ENCODE assay signal across 15 cellular contexts in the genomic region with DNA sequence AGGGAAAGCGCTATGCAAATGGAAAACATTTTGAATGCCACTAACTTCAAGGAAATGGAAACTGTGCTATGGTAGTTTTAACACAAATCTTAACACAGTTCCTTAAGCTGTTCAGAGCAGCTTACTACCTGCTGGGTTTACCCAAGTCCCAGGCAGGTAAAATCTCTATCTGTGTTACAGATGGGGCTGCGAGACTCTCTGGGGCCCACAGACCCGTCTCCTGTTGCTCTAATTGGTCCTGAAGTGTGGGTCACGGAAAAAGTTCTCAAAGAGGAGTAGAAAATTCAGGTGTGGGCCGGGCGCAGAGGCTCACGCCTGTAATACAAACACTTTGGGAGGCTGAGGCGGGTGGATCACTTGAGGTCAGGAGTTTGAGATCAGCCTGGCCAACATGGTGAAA. TPM values are rescaled to one million over a fixed set of nuclear protein-coding genes. Genes with fewer than 3 reads are reported as not detected.
A peak's percentile ranks its signal among the peaks of the same experiment; 100 is the strongest.
DNase-seq lines count a peak whose midpoint lies in the region; ATAC-seq and TF ChIP-seq lines count a peak whose summit lies in the region.
"Had no signal": no experiment of that assay in that cellular context is flagged by ENCODE, and none has a peak within 500 bp of the region (broad histone marks: within the 10 kb centered on the region; RNA-seq: fewer than 3 reads in every experiment).

No MANE protein-coding gene starts in this region.

- intact Hi-C loops in breast epithelium (cut with DNase I; ENCODE audit: low total_unique reads) (no loop called here), mammary epithelial cell (cut with micrococcal nuclease) (loop anchor here (5.0 kb wide), 1 partner anchor 198 kb away; the partner anchor contains the start of gene KNL1), left lung (cut with DNase I) (no loop called here), psoas muscle (cut with DNase I) (loop anchor here (10.0 kb wide), 2 partner anchors 55 to 205 kb away; partner anchors contain the start of gene SPINT1 (in 2 of the 2))

- dilution Hi-C loops in mammary epithelial cell (cut with HindIII; ENCODE audit: low sequenced_read_pairs) = loop anchor here (5.0 kb wide), 2 partner anchors 37 to 97 kb away; partner anchors contain the start of gene PPP1R14D

- H3K4me3 ChIP-seq in breast epithelium (no peak overlapping the region), mammary epithelial cell (replicated peaks in 1 of 3; ENCODE audit: insufficient read depth in 1 of 3, low read depth in 2 of 3, low read length in 3 of 3) (no peak overlapping the region), left lung (no peak overlapping the region), psoas muscle (no peak overlapping the region)
- H3K4me3 ChIP-seq: BLaER1 had no signal

- no peak overlapping the region for H3K9ac ChIP-seq in mammary epithelial cell (ENCODE audit: insufficient read depth, low read length)

- ATAC-seq in left lung = peak; percentile 3
- peak in 3 of 4 donors; percentile 17 to 63 (median 32) for ATAC-seq in psoas muscle
- ATAC-seq in GM18870 (IDR thresholded peaks at IDR 0.05; ENCODE audit: unreplicated experiment) = no peak

- H3K4me1 ChIP-seq in breast epithelium (peaks cover 4 to 26% of the 10 kb centered on the region in 2 donors), mammary epithelial cell (ENCODE audit: insufficient read depth, low read length) (peaks cover 47% of the 10 kb centered on the region), left lung (peaks cover 8 to 51% of the 10 kb centered on the region in 2 donors), psoas muscle (peaks cover 24% of the 10 kb centered on the region)

- TF ChIP-seq CTCF in breast epithelium (IDR thresholded peaks at IDR 0.05) = no peak
- no peak for TF ChIP-seq CTCF in mammary epithelial cell (conservative IDR thresholded peaks at IDR 0.05 in 1 of 2, IDR thresholded peaks at IDR 0.05 in 1 of 2; ENCODE audit: extremely low read depth in 1 of 2, insufficient read depth in 1 of 2, low read depth in 1 of 2, low read length in 2 of 2)
- no peak for TF ChIP-seq CTCF in left lung (IDR thresholded peaks at IDR 0.05)
- TF ChIP-seq CTCF in psoas muscle (IDR thresholded peaks at IDR 0.05) = no peak

- CTCF ChIA-PET in mammary epithelial cell (lab: Charles Lee; ENCODE audit: low non-redundant PET) = no interaction called here

- no TSS peak for BruUV-seq in mammary epithelial cell (replicated peaks; lab: Mats Ljungman, UMichigan)

- H3K4me2 ChIP-seq in mammary epithelial cell (ENCODE audit: insufficient read depth, low read depth, low read length) = no peak overlapping the region

- H3K27ac ChIP-seq in breast epithelium (peak overlapping the region; percentile 22 to 89), mammary epithelial cell (ENCODE audit: insufficient read depth, low read depth, low read length) (no peak overlapping the region), left lung (no peak overlapping the region), psoas muscle (peak overlapping the region; percentile 58)

- 95% methylated on average over 8 of the region's 8 CpGs for WGBS in mammary epithelial cell (ENCODE audit: low coverage, missing lambda C conversion rate)
- WGBS in psoas muscle, 3 donors = 71 to 95% (median 82%) methylated on average over 8 of the region's 8 CpGs

- H4K20me1 ChIP-seq in mammary epithelial cell (ENCODE audit: insufficient read depth, low read length) = no peaks in the 10 kb centered on the region

- H3K27me3 ChIP-seq in breast epithelium = no peaks in the 10 kb centered on the region
- no peaks in the 10 kb centered on the region for H3K27me3 ChIP-seq in mammary epithelial cell (ENCODE audit: insufficient read depth, low read length)
- no peaks in the 10 kb centered on the region for H3K27me3 ChIP-seq in left lung
- H3K27me3 ChIP-seq in psoas muscle (ENCODE audit: insufficient read depth in 3 of 3, low read length in 2 of 3) = no peaks in the 10 kb centered on the region
- H3K27me3 ChIP-seq: BLaER1 had no signal

- no peak overlapping the region for H2AFZ ChIP-seq in mammary epithelial cell (ENCODE audit: low read depth, low read length)

- TF ChIP-seq POLR2A in breast epithelium (IDR thresholded peaks at IDR 0.05) = no peak

- in situ Hi-C loops in mammary epithelial cell (cut with MboI; ENCODE audit: low sequenced_read_pairs in 2 of 2) = loop anchor here in 1 of 2 donors (5.0 kb wide), 1 partner anchor 52 kb away; the partner anchor contains the start of gene SPINT1

- DNase-seq in breast epithelium (ENCODE audit: low spot score in 2 of 2) = no peak
- no peak for DNase-seq in mammary epithelial cell
- DNase-seq in left lung = no peak
- peak in 1 of 2 donors; percentile 28 for DNase-seq in psoas muscle
- DNase-seq in NCI-H1436 (lab: John Stamatoyannopoulos, UW) = no peak
- no peak for DNase-seq in NCI-H187 (lab: John Stamatoyannopoulos, UW)
- DNase-seq in NCI-H69 (lab: John Stamatoyannopoulos, UW) = no peak
- DNase-seq: 8988T, KBM-7, MV-4-11, NCI-H1436 treated with DMSO at 0.1 percent for 48 hours, NCI-H2081, NCI-H510A treated with DMSO at 0.1 percent for 48 hours had no signal

- H3K9me3 ChIP-seq in breast epithelium = no peaks in the 10 kb centered on the region
- H3K9me3 ChIP-seq in mammary epithelial cell (replicated peaks; ENCODE audit: insufficient read depth, low read length) = no peaks in the 10 kb centered on the region
- no peaks in the 10 kb centered on the region for H3K9me3 ChIP-seq in left lung
- H3K9me3 ChIP-seq in psoas muscle = no peaks in the 10 kb centered on the region
- H3K9me3 ChIP-seq: BLaER1 had no signal

- peaks cover 40% of the 10 kb centered on the region for H3K79me2 ChIP-seq in mammary epithelial cell (ENCODE audit: insufficient read depth, low read length)

- no peaks in the 10 kb centered on the region for H3K36me3 ChIP-seq in breast epithelium
- H3K36me3 ChIP-seq in mammary epithelial cell (ENCODE audit: insufficient read depth, low read length) = no peaks in the 10 kb centered on the region
- peaks cover 0 to 10% of the 10 kb centered on the region in 2 donors for H3K36me3 ChIP-seq in left lung
- H3K36me3 ChIP-seq in psoas muscle (ENCODE audit: insufficient read depth in 1 of 2, low read depth in 1 of 2) = peaks cover 0 to 8% of the 10 kb centered on the region in 2 donors

RNA-seq across cellular contexts. Expression of gene ZFYVE19, which starts 16.9 kb away (rescaled TPM):
- total RNA-seq in breast epithelium (10 to 100 TPM; 19.4 to 58.8 (median 44.6) TPM), mammary epithelial cell (10 to 100 TPM; 20.2 to 21.2 TPM), left lung (10 to 100 TPM; 23.6 to 26.2 TPM), psoas muscle (10 to 100 TPM in 2 of 4 donors, 1 to 10 TPM in 2; 9.1 to 12.4 (median 10.8) TPM)
- polyA plus RNA-seq in mammary epithelial cell (36.6 TPM), psoas muscle (10 to 100 TPM; 16.9 to 31.5 (median 25.4) TPM)
- polyA minus RNA-seq in mammary epithelial cell = 40.3 TPM

RNA-seq across cellular contexts. Expression of gene DNAJC17, which starts 17.3 kb away (rescaled TPM):
- total RNA-seq in breast epithelium = 10 to 100 TPM; 18.4 to 55.8 (median 24.3) TPM
- total RNA-seq in mammary epithelial cell = 10 to 100 TPM; 12.0 to 40.9 TPM
- 48.4 TPM for polyA plus RNA-seq in mammary epithelial cell
- polyA minus RNA-seq in mammary epithelial cell = 31.5 TPM
- 10 to 100 TPM; 24.3 to 32.6 TPM for total RNA-seq in left lung
- total RNA-seq in psoas muscle = 10 to 100 TPM in 3 of 4 donors, 1 to 10 TPM in 1; 8.9 to 18.5 (median 13.0) TPM
- polyA plus RNA-seq in psoas muscle = 10 to 100 TPM; 16.6 to 32.4 (median 32.0) TPM

RNA-seq across cellular contexts. Expression of gene C15orf62, which starts 20.2 kb away (rescaled TPM):
- 1 to 10 TPM in 2 of 3 donors, under 1 TPM in 1; 0.48 to 4.7 (median 2.0) TPM for total RNA-seq in breast epithelium
- total RNA-seq in mammary epithelial cell = under 1 TPM in 1 of 2 donors, not detected in 1; 0.21 TPM
- 0.05 TPM for polyA plus RNA-seq in mammary epithelial cell
- polyA minus RNA-seq in mammary epithelial cell = not detected
- total RNA-seq in left lung = under 1 TPM; 0.32 to 0.71 TPM
- not detected for total RNA-seq in psoas muscle
- polyA plus RNA-seq in psoas muscle = under 1 TPM; 0.05 to 0.19 (median 0.07) TPM

RNA-seq across cellular contexts. Expression of gene GCHFR, which starts 26.1 kb away (rescaled TPM):
- total RNA-seq in breast epithelium = 100 to 1,000 TPM in 1 of 3 donors, 10 to 100 TPM in 2; 56.0 to 100 (median 61.9) TPM
- total RNA-seq in mammary epithelial cell = 1 to 10 TPM; 1.0 to 1.2 TPM
- polyA plus RNA-seq in mammary epithelial cell = 1.3 TPM
- not detected for polyA minus RNA-seq in mammary epithelial cell
- 10 to 100 TPM; 42.1 to 61.5 TPM for total RNA-seq in left lung
- 1 to 10 TPM; 1.5 to 4.9 (median 2.9) TPM for total RNA-seq in psoas muscle
- 1 to 10 TPM; 4.3 to 6.7 (median 5.0) TPM for polyA plus RNA-seq in psoas muscle

RNA-seq across cellular contexts. Expression of gene RMDN3, which starts 34.9 kb away (rescaled TPM):
- total RNA-seq in breast epithelium = 10 to 100 TPM; 31.5 to 35.4 (median 34.4) TPM
- 10 to 100 TPM; 18.2 to 34.5 TPM for total RNA-seq in mammary epithelial cell
- 18.9 TPM for polyA plus RNA-seq in mammary epithelial cell
- 12.1 TPM for polyA minus RNA-seq in mammary epithelial cell
- 10 to 100 TPM; 60.4 to 83.1 TPM for total RNA-seq in left lung
- 10 to 100 TPM; 17.1 to 20.1 (median 18.6) TPM for total RNA-seq in psoas muscle
- polyA plus RNA-seq in psoas muscle = 10 to 100 TPM; 11.1 to 30.9 (median 20.2) TPM

Comparison
In these comparisons a context has a peak if more than half of its experiments do, and no peak if none do; other contexts are left out.
1. H3K27ac ChIP-seq: peak in breast epithelium (2 of 2) and psoas muscle (single experiment); none in mammary epithelial cell (single experiment) and left lung (0 of 2).
2. intact Hi-C loops: an anchor here in mammary epithelial cell (5.0 kb wide) and psoas muscle (10.0 kb wide); none called in breast epithelium and left lung.